In the genomic region with DNA sequence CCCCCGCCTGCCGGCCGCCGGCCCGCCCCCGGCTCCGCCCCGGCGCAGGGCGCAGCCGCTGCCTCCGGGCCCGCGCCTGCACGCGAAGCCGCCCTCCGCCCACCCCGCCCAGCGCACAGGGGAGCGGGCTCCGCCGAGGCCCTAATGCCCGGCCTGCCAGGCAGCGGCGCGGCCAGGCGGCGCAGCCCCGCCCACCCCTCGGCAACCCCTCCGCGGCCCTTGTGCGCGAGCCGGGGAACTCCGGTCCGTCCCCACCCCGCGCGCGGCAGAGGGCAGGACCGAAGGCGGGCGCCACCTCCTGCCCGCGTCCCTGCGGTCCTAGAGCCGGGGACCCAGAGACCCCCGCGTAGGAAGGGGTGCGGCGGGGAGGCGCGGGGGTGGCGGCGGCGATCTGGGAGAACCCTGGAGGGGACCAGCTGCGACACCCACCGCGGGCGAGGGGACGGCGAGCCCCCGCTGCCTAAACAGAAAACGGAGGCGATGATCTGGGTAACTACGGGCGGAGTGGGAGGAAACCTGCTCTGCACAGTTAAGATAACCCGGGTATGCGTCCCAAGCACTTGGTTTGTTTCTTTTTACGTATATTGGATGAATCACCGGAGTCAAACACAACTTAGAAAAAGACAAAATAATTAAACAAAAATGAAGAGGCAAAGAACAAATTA, we compare ENCODE assay signal across 8 cellular contexts. TPM values are rescaled to one million over a fixed set of nuclear protein-coding genes. Genes with fewer than 3 reads are reported as not detected.
DNase-seq lines count a peak whose midpoint lies in the region; ATAC-seq, FAIRE-seq and TF ChIP-seq lines count a peak whose summit lies in the region.

No MANE protein-coding gene starts in this region.

- H3K4me1 Mint-ChIP-seq in T-helper 1 cell treated with Interleukin-12 subunit alpha and Interleukin-12 subunit beta and Interleukin-4 antibody, amounts not matched to agents 30 μg/mL and 1 μg/mL, for 36 hours (ENCODE audit: low read depth): peaks cover 39% of the 10 kb centered on the region

- no peak for TF ChIP-seq CTCF in GM13976 (IDR thresholded peaks at IDR 0.05; ENCODE audit: borderline replicate concordance, control extremely low read depth, extremely low read depth, insufficient read depth, missing control alignments)

- intact Hi-C loops in left ventricle myocardium superior (cut with micrococcal nuclease): no loop called here

- peaks cover 6% of the 10 kb centered on the region for H3K36me3 Mint-ChIP-seq in T-helper 1 cell treated with Interleukin-12 subunit alpha and Interleukin-12 subunit beta and Interleukin-4 antibody, amounts not matched to agents 30 μg/mL and 1 μg/mL, for 36 hours (ENCODE audit: low read depth)

- ATAC-seq in HG02642 (IDR thresholded peaks at IDR 0.05; ENCODE audit: poor library complexity, unreplicated experiment) (peak; percentile 80), left ventricle myocardium superior (peak; percentile 99)

- peak overlapping the region; percentile 91 for H3K27ac Mint-ChIP-seq in T-helper 1 cell treated with Interleukin-12 subunit alpha and Interleukin-12 subunit beta and Interleukin-4 antibody, amounts not matched to agents 30 μg/mL and 1 μg/mL, for 36 hours

- no peak for FAIRE-seq in urothelium cell line (lab: Jason Lieb, UNC)

- H3K9me3 Mint-ChIP-seq in T-helper 1 cell treated with Interleukin-12 subunit alpha and Interleukin-12 subunit beta and Interleukin-4 antibody, amounts not matched to agents 30 μg/mL and 1 μg/mL, for 36 hours: no peaks in the 10 kb centered on the region

- H3K27me3 Mint-ChIP-seq in T-helper 1 cell treated with Interleukin-12 subunit alpha and Interleukin-12 subunit beta and Interleukin-4 antibody, amounts not matched to agents 30 μg/mL and 1 μg/mL, for 36 hours (ENCODE audit: low read depth): no peaks in the 10 kb centered on the region

- H3K4me3 Mint-ChIP-seq in T-helper 1 cell treated with Interleukin-12 subunit alpha and Interleukin-12 subunit beta and Interleukin-4 antibody, amounts not matched to agents 30 μg/mL and 1 μg/mL, for 36 hours: peak overlapping the region; percentile 83

- peak; percentile 91 for DNase-seq in GM13976 (ENCODE audit: low spot score)
- DNase-seq in NCI-H128 (lab: John Stamatoyannopoulos, UW; ENCODE audit: unreplicated experiment): peak; percentile 79
- DNase-seq in amygdala (lab: John Stamatoyannopoulos, UW): peak in 55 of 56 donors; percentile 15 to 93 (median 81)
- DNase-seq in left ventricle myocardium superior: peak; percentile 96
- DNase-seq in pulmonary artery endothelial cell (ENCODE audit: low read depth, low spot score): peak; percentile 73
- DNase-seq in urothelium cell line (ENCODE audit: low spot score): peak; percentile 91

- in situ Hi-C loops in GM13976 (cut with MboI; ENCODE audit: low sequenced_read_pairs, unreplicated experiment): no loop called here

RNA-seq across cellular contexts. Expression of a gene that starts 0.4 kb away (rescaled TPM):
- total RNA-seq in left ventricle myocardium superior: 20.1 TPM
- 34.2 and 40.7 TPM in 2 replicates for total RNA-seq in pulmonary artery endothelial cell

Comparison
In these comparisons a context has a peak if more than half of its experiments do, and no peak if none do; other contexts are left out.
1. Peak in every context shown above with its lines: DNase-seq and ATAC-seq.